8 cellular contexts compared by ENCODE assay signal in the genomic region with DNA sequence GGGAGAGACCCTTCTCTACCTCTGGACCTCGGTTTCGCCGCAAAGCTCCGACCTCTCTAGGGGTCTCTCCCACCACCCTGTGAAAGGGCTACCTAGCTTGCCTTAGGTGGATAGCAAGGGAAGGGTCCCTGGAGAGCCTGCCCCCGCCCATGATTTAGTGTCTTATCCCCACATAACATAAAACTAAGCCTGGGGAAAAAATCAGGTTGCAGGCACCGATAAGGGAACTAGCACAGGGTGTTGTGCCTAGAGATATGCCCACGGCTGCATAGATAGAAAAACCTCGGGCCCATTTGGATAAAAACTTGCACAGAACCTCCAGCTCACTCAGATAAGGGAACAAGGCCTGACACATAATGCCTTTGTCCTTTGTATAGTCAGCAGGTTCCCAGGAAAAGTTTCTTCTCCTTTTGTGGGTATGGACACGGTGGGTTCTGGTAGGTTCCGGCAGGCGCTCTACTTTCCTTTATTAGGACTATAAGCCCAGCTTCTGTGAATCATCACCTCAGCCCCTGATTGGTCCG. TPM values are rescaled to one million over a fixed set of nuclear protein-coding genes. Genes with fewer than 3 reads are reported as not detected.
A peak's percentile ranks its signal among the peaks of the same experiment; 100 is the strongest.
DNase-seq lines count a peak whose midpoint lies in the region; ATAC-seq and TF ChIP-seq lines count a peak whose summit lies in the region.

No MANE protein-coding gene starts in this region.

- no peaks in the 10 kb centered on the region for H3K27me3 ChIP-seq in iPS-20b (ENCODE audit: insufficient read depth, low read length)
- H3K27me3 ChIP-seq in stomach smooth muscle (ENCODE audit: control insufficient read depth in 1 of 2, insufficient read depth in 2 of 2, low read length in 2 of 2), result no peaks in the 10 kb centered on the region

- DNase-seq in WTC11 (ENCODE audit: low spot score) (no peak), HK-2 (ENCODE audit: unreplicated experiment) (no peak), NCI-H446 treated with DMSO at 0.1 percent for 48 hours (lab: John Stamatoyannopoulos, UW) (no peak), SIG-M5 (lab: John Stamatoyannopoulos, UW) (no peak)

- no peaks in the 10 kb centered on the region for H3K36me3 ChIP-seq in HEK293 (ENCODE audit: control insufficient read depth in 2 of 2, insufficient read depth in 1 of 2, low read length in 2 of 2)
- no peaks in the 10 kb centered on the region for H3K36me3 ChIP-seq in iPS-20b (ENCODE audit: insufficient read depth, low read depth, low read length)
- peaks cover 0 to 1% of the 10 kb centered on the region in 2 donors for H3K36me3 ChIP-seq in stomach smooth muscle (ENCODE audit: control insufficient read depth in 2 of 2, insufficient read depth in 2 of 2, low read length in 2 of 2)

- POLR2A ChIA-PET in HEK293 (lab: Yijun Ruan, JAX), result interaction anchor here (0.7 to 4.0 kb wide), 32 partner anchors 10 to 1779 kb away, joined by 3 to 37 read pairs (median 4); partner anchors contain the start of genes PGBD1, ZKSCAN3, ZKSCAN4 and ZKSCAN8
- POLR2A ChIA-PET in WTC11 (lab: Charles Lee), result interaction anchor here (0.8 to 2.9 kb wide), 19 partner anchors 11 to 528 kb away, joined by 3 to 35 read pairs (median 5); partner anchors contain the start of genes PGBD1, ZKSCAN3, ZKSCAN4 and ZKSCAN8

- no peak overlapping the region for H3K27ac Mint-ChIP-seq in WTC11

- H3K9me3 Mint-ChIP-seq in WTC11, result peaks cover 5% of the 10 kb centered on the region

- CTCF ChIA-PET in HEK293 (lab: Yijun Ruan, JAX), result interaction anchor here (0.6 to 0.8 kb wide), 2 partner anchors 21 to 53 kb away, joined by 3 to 7 read pairs; partner anchors contain the start of gene PGBD1
- CTCF ChIA-PET in WTC11 (lab: Charles Lee), result interaction anchor here (0.6 to 3.4 kb wide), 5 partner anchors 21 to 230 kb away, joined by 3 to 35 read pairs (median 4); no protein-coding TSS in a partner anchor

- peaks cover 4% of the 10 kb centered on the region for H3K27me3 Mint-ChIP-seq in WTC11 (ENCODE audit: low read depth)

- peaks cover 9% of the 10 kb centered on the region for H3K4me1 Mint-ChIP-seq in WTC11

- H3K4me3 ChIP-seq in HEK293 (ENCODE audit: low read depth, low read length) (peak overlapping the region; percentile 30), iPS-20b (ENCODE audit: low read length) (peak overlapping the region; percentile 99), stomach smooth muscle (ENCODE audit: low read length in 2 of 2) (peak overlapping the region; percentile 71 to 83)

- peak overlapping the region; percentile 88 for H3K27ac ChIP-seq in HEK293 (ENCODE audit: extremely low read depth, low read depth, low read length)
- H3K27ac ChIP-seq in iPS-20b (ENCODE audit: low read length), result peak overlapping the region; percentile 96
- peak overlapping the region; percentile 99 for H3K27ac ChIP-seq in stomach smooth muscle (ENCODE audit: low read length)

- no peaks in the 10 kb centered on the region for H3K36me3 Mint-ChIP-seq in WTC11

- ATAC-seq in WTC11 (peak; percentile 1), HG03108 (IDR thresholded peaks at IDR 0.05; ENCODE audit: unreplicated experiment) (no peak)

- no peak for TF ChIP-seq CTCF in HEK293 (tag by site-specific recombination; IDR thresholded peaks at IDR 0.05)
- no peak for TF ChIP-seq CTCF in WTC11 (IDR thresholded peaks at IDR 0.05)

- peak overlapping the region; percentile 100 for H3K9ac ChIP-seq in iPS-20b (ENCODE audit: low read depth, low read length)
- H3K9ac ChIP-seq in stomach smooth muscle (ENCODE audit: low read length in 2 of 2), result peak overlapping the region; percentile 90 to 99

- H3K9me3 ChIP-seq in HEK293 (ENCODE audit: control insufficient read depth, insufficient read depth, low read depth, low read length) (no peaks in the 10 kb centered on the region), iPS-20b (ENCODE audit: insufficient read depth, low read depth, low read length) (no peaks in the 10 kb centered on the region), stomach smooth muscle (ENCODE audit: control insufficient read depth in 2 of 2, low read length in 2 of 2) (no peaks in the 10 kb centered on the region)

- H3K4me1 ChIP-seq in HEK293 (ENCODE audit: control insufficient read depth, insufficient read depth, low read length), result peaks cover 4% of the 10 kb centered on the region; the same call in 1 of the 2 replicates
- peaks cover 15% of the 10 kb centered on the region; the same call in 1 of the 2 replicates for H3K4me1 ChIP-seq in iPS-20b (ENCODE audit: insufficient read depth, low read length)
- H3K4me1 ChIP-seq in stomach smooth muscle (ENCODE audit: control insufficient read depth, insufficient read depth, low read length), result peaks cover 12% of the 10 kb centered on the region

- no peak overlapping the region for H3K4me3 Mint-ChIP-seq in WTC11

TF ChIP-seq in HEK293, 187 proteins besides CTCF, POLR2A, EP300 and RAD21 (continues in another document):
- TF ChIP-seq ZBTB48 (tag by site-specific recombination; IDR thresholded peaks at IDR 0.05), result 0 out of 2 replicates have a peak, but pooled peaks have one; percentile 18
- TF ChIP-seq ZNF518A (tag by site-specific recombination; conservative IDR thresholded peaks at IDR 0.05; ENCODE audit: low read depth), result 0 out of 2 replicates have a peak, but pooled peaks have one; percentile 29
- TF ChIP-seq ZNF596 (tag by site-specific recombination; IDR thresholded peaks at IDR 0.05), result no peak

TF ChIP-seq in WTC11, 78 proteins besides CTCF, POLR2A, EP300 and RAD21:
- TF ChIP-seq, protein P1, sequence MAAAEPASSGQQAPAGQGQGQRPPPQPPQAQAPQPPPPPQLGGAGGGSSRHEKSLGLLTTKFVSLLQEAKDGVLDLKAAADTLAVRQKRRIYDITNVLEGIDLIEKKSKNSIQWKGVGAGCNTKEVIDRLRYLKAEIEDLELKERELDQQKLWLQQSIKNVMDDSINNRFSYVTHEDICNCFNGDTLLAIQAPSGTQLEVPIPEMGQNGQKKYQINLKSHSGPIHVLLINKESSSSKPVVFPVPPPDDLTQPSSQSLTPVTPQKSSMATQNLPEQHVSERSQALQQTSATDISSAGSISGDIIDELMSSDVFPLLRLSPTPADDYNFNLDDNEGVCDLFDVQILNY (CRISPR knock-in tag; IDR thresholded peaks at IDR 0.05), result no peak
- TF ChIP-seq MYBL2 (CRISPR knock-in tag; IDR thresholded peaks at IDR 0.05) (no peak), SMAD4 (CRISPR knock-in tag; IDR thresholded peaks at IDR 0.05) (no peak), CBFB (CRISPR knock-in tag; IDR thresholded peaks at IDR 0.05; ENCODE audit: low read depth) (no peak)
- TF ChIP-seq, protein P2, sequence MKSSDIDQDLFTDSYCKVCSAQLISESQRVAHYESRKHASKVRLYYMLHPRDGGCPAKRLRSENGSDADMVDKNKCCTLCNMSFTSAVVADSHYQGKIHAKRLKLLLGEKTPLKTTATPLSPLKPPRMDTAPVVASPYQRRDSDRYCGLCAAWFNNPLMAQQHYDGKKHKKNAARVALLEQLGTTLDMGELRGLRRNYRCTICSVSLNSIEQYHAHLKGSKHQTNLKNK (CRISPR knock-in tag; IDR thresholded peaks at IDR 0.05), result no peak

RNA-seq across cellular contexts. Expression of gene ZSCAN31, which starts 0.8 kb away (rescaled TPM):
- total RNA-seq in WTC11 (2021), result 6.6 to 9.1 TPM (median 7.4 TPM) in 3 replicates

RNA-seq across cellular contexts. Expression of gene ZKSCAN3, which starts 14.6 kb away (rescaled TPM):
- 5.4 to 8.4 TPM (median 6.8 TPM) in 3 replicates for total RNA-seq in WTC11 (2021)

RNA-seq across cellular contexts. Expression of gene PGBD1, which starts 53.7 kb away (rescaled TPM):
- 6.8 to 7.5 TPM (median 6.9 TPM) in 3 replicates for total RNA-seq in WTC11 (2021)

Comparison
In these comparisons a context has a peak if more than half of its experiments do, and no peak if none do; other contexts are left out.
1. H3K4me3 ChIP-seq: peak in every context shown above with its lines; median percentile 99 in iPS-20b; 77 in stomach smooth muscle; 30 in HEK293.